1 cellular context compared by ENCODE assay signal in genomic region chr10:3766046-3766761, GRCh38.
TF ChIP-seq lines count a peak whose summit lies in the region.

No MANE protein-coding gene starts in this region.

TF ChIP-seq in HepG2, 621 proteins besides CTCF, POLR2A, EP300 and RAD21 (continued from another document and continues in another):
- peak; percentile 13; the same call in 1 of the 2 replicates for TF ChIP-seq ARID3A (IDR thresholded peaks at IDR 0.05; ENCODE audit: low read depth, low read length)
- no peak for TF ChIP-seq SP5 (CRISPR knock-in tag; IDR thresholded peaks at IDR 0.05; ENCODE audit: borderline replicate concordance, low read depth)
- no peak; the same call in 1 of the 2 replicates for TF ChIP-seq ZFP36L1 (CRISPR knock-in tag; IDR thresholded peaks at IDR 0.05)
- TF ChIP-seq RXRB (CRISPR knock-in tag; IDR thresholded peaks at IDR 0.05; ENCODE audit: borderline replicate concordance) = peak; percentile 78
- TF ChIP-seq SSRP1 (CRISPR knock-in tag; IDR thresholded peaks at IDR 0.05) = no peak
- TF ChIP-seq ZNF160 (CRISPR knock-in tag; IDR thresholded peaks at IDR 0.05) = no peak
- no peak for TF ChIP-seq KLF11 (CRISPR knock-in tag; IDR thresholded peaks at IDR 0.05)
- TF ChIP-seq NRL (CRISPR knock-in tag; IDR thresholded peaks at IDR 0.05; ENCODE audit: borderline replicate concordance) = no peak
- peak; percentile 55; the same call in 1 of the 2 replicates for TF ChIP-seq NFKBIZ (CRISPR knock-in tag; IDR thresholded peaks at IDR 0.05)
- no peak for TF ChIP-seq KAT2B (IDR thresholded peaks at IDR 0.05; ENCODE audit: borderline replicate concordance, low read depth, low read length)
- TF ChIP-seq MYC (CRISPR knock-in tag; IDR thresholded peaks at IDR 0.05; ENCODE audit: borderline replicate concordance) = peak; percentile 25; the same call in 1 of the 2 replicates
- peak; percentile 65; the same call in 1 of the 2 replicates for TF ChIP-seq ZBTB20 (CRISPR knock-in tag; IDR thresholded peaks at IDR 0.05; ENCODE audit: borderline replicate concordance, low read depth)
- TF ChIP-seq FOXO4 (CRISPR knock-in tag; conservative IDR thresholded peaks at IDR 0.05) = no peak
- no peak for TF ChIP-seq AHR (CRISPR knock-in tag; IDR thresholded peaks at IDR 0.05)
- TF ChIP-seq, protein P1, sequence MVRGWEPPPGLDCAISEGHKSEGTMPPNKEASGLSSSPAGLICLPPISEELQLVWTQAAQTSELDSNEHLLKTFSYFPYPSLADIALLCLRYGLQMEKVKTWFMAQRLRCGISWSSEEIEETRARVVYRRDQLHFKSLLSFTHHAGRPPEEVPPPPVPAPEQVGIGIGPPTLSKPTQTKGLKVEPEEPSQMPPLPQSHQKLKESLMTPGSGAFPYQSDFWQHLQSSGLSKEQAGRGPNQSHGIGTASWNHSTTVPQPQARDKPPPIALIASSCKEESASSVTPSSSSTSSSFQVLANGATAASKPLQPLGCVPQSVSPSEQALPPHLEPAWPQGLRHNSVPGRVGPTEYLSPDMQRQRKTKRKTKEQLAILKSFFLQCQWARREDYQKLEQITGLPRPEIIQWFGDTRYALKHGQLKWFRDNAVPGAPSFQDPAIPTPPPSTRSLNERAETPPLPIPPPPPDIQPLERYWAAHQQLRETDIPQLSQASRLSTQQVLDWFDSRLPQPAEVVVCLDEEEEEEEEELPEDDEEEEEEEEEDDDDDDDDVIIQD (CRISPR knock-in tag; IDR thresholded peaks at IDR 0.05; ENCODE audit: low read depth) = peak; percentile 89
- TF ChIP-seq MEIS2 (CRISPR knock-in tag; IDR thresholded peaks at IDR 0.05) = peak; percentile 66; the same call in 1 of the 2 replicates
- TF ChIP-seq RFXAP (CRISPR knock-in tag; IDR thresholded peaks at IDR 0.05; ENCODE audit: borderline replicate concordance) = 0 out of 2 replicates have a peak, but pooled peaks have one; percentile 38
- TF ChIP-seq CHD4 (IDR thresholded peaks at IDR 0.05; ENCODE audit: borderline replicate concordance, low read length) = no peak
- TF ChIP-seq DMAP1 (CRISPR knock-in tag; IDR thresholded peaks at IDR 0.05) = no peak
- peak; percentile 66 for TF ChIP-seq PRPF4 (IDR thresholded peaks at IDR 0.05; ENCODE audit: low read depth, low read length, poor library complexity, severe bottlenecking)
- TF ChIP-seq HOXA5 (CRISPR knock-in tag; IDR thresholded peaks at IDR 0.05) = peak; percentile 43; the same call in 1 of the 2 replicates
- TF ChIP-seq KDM6A (CRISPR knock-in tag; IDR thresholded peaks at IDR 0.05; ENCODE audit: low read depth) = peak; percentile 81
- peak; percentile 33; the same call in 1 of the 2 replicates for TF ChIP-seq PPARG (CRISPR knock-in tag; conservative IDR thresholded peaks at IDR 0.05)
- peak; percentile 61 for TF ChIP-seq ASH2L (IDR thresholded peaks at IDR 0.05; ENCODE audit: insufficient read length, low read depth, low read length)
- no peak for TF ChIP-seq YEATS2 (CRISPR knock-in tag; IDR thresholded peaks at IDR 0.05; ENCODE audit: borderline replicate concordance)
- no peak for TF ChIP-seq HMGXB3 (CRISPR knock-in tag; IDR thresholded peaks at IDR 0.05; ENCODE audit: borderline replicate concordance)
- no peak for TF ChIP-seq CREBL2 (CRISPR knock-in tag; IDR thresholded peaks at IDR 0.05; ENCODE audit: borderline replicate concordance)
- TF ChIP-seq HNF4G (IDR thresholded peaks at IDR 0.05; ENCODE audit: borderline replicate concordance, low read depth, low read length) = peak; percentile 81
- peak; percentile 95; the same call in 1 of the 2 replicates for TF ChIP-seq HNF4G (CRISPR knock-in tag; IDR thresholded peaks at IDR 0.05; ENCODE audit: borderline replicate concordance, low read depth)
- TF ChIP-seq, protein P2, sequence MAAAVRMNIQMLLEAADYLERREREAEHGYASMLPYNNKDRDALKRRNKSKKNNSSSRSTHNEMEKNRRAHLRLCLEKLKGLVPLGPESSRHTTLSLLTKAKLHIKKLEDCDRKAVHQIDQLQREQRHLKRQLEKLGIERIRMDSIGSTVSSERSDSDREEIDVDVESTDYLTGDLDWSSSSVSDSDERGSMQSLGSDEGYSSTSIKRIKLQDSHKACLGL (CRISPR knock-in tag; IDR thresholded peaks at IDR 0.05) = no peak
- TF ChIP-seq RBM22 (optimal IDR thresholded peaks at IDR 0.05; ENCODE audit: low read length) = no peak
- no peak for TF ChIP-seq ZNF883 (CRISPR knock-in tag; IDR thresholded peaks at IDR 0.05; ENCODE audit: not compliant biosample characterization)
- peak; percentile 44; the same call in 1 of the 2 replicates for TF ChIP-seq POLR2AphosphoS5 (IDR thresholded peaks at IDR 0.05; ENCODE audit: low read depth, low read length)
- no peak for TF ChIP-seq RFX3 (CRISPR knock-in tag; IDR thresholded peaks at IDR 0.05)
- TF ChIP-seq ZIK1 (CRISPR knock-in tag; IDR thresholded peaks at IDR 0.05; ENCODE audit: borderline replicate concordance, low read depth) = no peak
- TF ChIP-seq, protein P3, sequence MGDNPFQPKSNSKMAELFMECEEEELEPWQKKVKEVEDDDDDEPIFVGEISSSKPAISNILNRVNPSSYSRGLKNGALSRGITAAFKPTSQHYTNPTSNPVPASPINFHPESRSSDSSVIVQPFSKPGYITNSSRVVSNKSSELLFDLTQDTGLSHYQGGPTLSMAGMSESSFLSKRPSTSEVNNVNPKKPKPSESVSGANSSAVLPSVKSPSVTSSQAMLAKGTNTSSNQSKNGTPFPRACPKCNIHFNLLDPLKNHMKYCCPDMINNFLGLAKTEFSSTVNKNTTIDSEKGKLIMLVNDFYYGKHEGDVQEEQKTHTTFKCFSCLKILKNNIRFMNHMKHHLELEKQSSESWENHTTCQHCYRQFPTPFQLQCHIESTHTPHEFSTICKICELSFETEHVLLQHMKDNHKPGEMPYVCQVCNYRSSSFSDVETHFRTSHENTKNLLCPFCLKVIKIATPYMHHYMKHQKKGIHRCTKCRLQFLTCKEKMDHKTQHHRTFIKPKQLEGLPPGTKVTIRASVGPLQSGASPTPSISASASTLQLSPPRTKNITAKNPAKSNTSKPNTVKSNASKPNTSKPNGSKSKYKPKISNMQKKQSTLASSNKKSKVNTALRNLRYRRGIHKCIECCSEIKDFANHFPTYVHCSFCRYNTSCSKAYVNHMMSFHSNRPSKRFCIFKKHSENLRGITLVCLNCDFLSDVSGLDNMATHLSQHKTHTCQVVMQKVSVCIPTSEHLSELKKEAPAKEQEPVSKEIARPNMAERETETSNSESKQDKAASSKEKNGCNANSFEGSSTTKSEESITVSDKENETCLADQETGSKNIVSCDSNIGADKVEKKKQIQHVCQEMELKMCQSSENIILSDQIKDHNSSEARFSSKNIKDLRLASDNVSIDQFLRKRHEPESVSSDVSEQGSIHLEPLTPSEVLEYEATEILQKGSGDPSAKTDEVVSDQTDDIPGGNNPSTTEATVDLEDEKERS (CRISPR knock-in tag; IDR thresholded peaks at IDR 0.05) = peak; percentile 80; the same call in 1 of the 2 replicates
- no peak for TF ChIP-seq ZNF296 (CRISPR knock-in tag; conservative IDR thresholded peaks at IDR 0.05)
- TF ChIP-seq, protein P4, sequence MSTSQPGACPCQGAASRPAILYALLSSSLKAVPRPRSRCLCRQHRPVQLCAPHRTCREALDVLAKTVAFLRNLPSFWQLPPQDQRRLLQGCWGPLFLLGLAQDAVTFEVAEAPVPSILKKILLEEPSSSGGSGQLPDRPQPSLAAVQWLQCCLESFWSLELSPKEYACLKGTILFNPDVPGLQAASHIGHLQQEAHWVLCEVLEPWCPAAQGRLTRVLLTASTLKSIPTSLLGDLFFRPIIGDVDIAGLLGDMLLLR (CRISPR knock-in tag; IDR thresholded peaks at IDR 0.05) = no peak
- TF ChIP-seq ZNF468 (CRISPR knock-in tag; IDR thresholded peaks at IDR 0.05) = no peak
- TF ChIP-seq GATAD1 (CRISPR knock-in tag; IDR thresholded peaks at IDR 0.05) = peak; percentile 29; the same call in 1 of the 2 replicates
- TF ChIP-seq TOPORS (CRISPR knock-in tag; IDR thresholded peaks at IDR 0.05) = no peak
- no peak for TF ChIP-seq ZNF326 (CRISPR knock-in tag; IDR thresholded peaks at IDR 0.05; ENCODE audit: borderline replicate concordance)
- no peak for TF ChIP-seq ZNF674 (CRISPR knock-in tag; IDR thresholded peaks at IDR 0.05; ENCODE audit: low read depth)
- peak; percentile 56; the same call in 1 of the 2 replicates for TF ChIP-seq FOXK2 (IDR thresholded peaks at IDR 0.05)
- TF ChIP-seq HOXA3 (CRISPR knock-in tag; IDR thresholded peaks at IDR 0.05) = peak; percentile 79
- no peak for TF ChIP-seq PHF20 (CRISPR knock-in tag; IDR thresholded peaks at IDR 0.05)
- no peak for TF ChIP-seq TCF7L2 (IDR thresholded peaks at IDR 0.05; ENCODE audit: low read depth, low read length)
- peak; percentile 54; the same call in 1 of the 2 replicates for TF ChIP-seq BHLHE40 (IDR thresholded peaks at IDR 0.05; ENCODE audit: low read length)
- TF ChIP-seq SOX6 (IDR thresholded peaks at IDR 0.05) = no peak
- TF ChIP-seq SOX6 (CRISPR knock-in tag; IDR thresholded peaks at IDR 0.05) = peak; percentile 81
- TF ChIP-seq PHF21A (CRISPR knock-in tag; IDR thresholded peaks at IDR 0.05) = peak; percentile 61; the same call in 1 of the 2 replicates
- no peak for TF ChIP-seq ZNF605 (CRISPR knock-in tag; IDR thresholded peaks at IDR 0.05)
- TF ChIP-seq CENPBD1 (CRISPR knock-in tag; IDR thresholded peaks at IDR 0.05; ENCODE audit: borderline replicate concordance, low read depth) = no peak
- TF ChIP-seq LCORL (IDR thresholded peaks at IDR 0.05) = no peak
- peak; percentile 74 for TF ChIP-seq LCORL (CRISPR knock-in tag; IDR thresholded peaks at IDR 0.05)
- TF ChIP-seq ONECUT2 (CRISPR knock-in tag; IDR thresholded peaks at IDR 0.05) = no peak
- no peak for TF ChIP-seq ZNF703 (CRISPR knock-in tag; IDR thresholded peaks at IDR 0.05; ENCODE audit: borderline replicate concordance)
- peak; percentile 51 for TF ChIP-seq ELF1 (CRISPR knock-in tag; IDR thresholded peaks at IDR 0.05)
- TF ChIP-seq, protein P5, sequence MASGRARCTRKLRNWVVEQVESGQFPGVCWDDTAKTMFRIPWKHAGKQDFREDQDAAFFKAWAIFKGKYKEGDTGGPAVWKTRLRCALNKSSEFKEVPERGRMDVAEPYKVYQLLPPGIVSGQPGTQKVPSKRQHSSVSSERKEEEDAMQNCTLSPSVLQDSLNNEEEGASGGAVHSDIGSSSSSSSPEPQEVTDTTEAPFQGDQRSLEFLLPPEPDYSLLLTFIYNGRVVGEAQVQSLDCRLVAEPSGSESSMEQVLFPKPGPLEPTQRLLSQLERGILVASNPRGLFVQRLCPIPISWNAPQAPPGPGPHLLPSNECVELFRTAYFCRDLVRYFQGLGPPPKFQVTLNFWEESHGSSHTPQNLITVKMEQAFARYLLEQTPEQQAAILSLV (CRISPR knock-in tag; IDR thresholded peaks at IDR 0.05; ENCODE audit: borderline replicate concordance) = no peak
- TF ChIP-seq ZNF75D (CRISPR knock-in tag; IDR thresholded peaks at IDR 0.05; ENCODE audit: borderline replicate concordance) = no peak
